In genomic region chr12:100573499-100574261, GRCh38 we compare ENCODE assay signal across 8 cellular contexts. TPM values are rescaled to one million over a fixed set of nuclear protein-coding genes. Genes with fewer than 3 reads are reported as not detected.
DNase-seq lines count a peak whose midpoint lies in the region; ATAC-seq and TF ChIP-seq lines count a peak whose summit lies in the region.

GAS2L3 (plus strand) TSS chr12:100573684; CDS start chr12:100594905, 21,221 bp downstream.

- H3K4me3 ChIP-seq in iPS-15b (ENCODE audit: low read depth, low read length), result peak within 1 kb of the TSS; percentile 82
- peak within 1 kb of the TSS; percentile 41 to 76 (median 64) for H3K4me3 ChIP-seq in sigmoid colon

- intact Hi-C loops in sigmoid colon (cut with DNase I), result loop anchor here (2.0 to 5.0 kb wide), 2 partner anchors 307 to 431 kb away; partner anchors contain the start of genes BLTP3B, DEPDC4 and SCYL2

- no peaks in the 10 kb centered on the region for H3K36me3 ChIP-seq in iPS-15b (ENCODE audit: control insufficient read depth, insufficient read depth, low read length)
- H3K36me3 ChIP-seq in sigmoid colon, result no peaks in the 10 kb centered on the region

- peak; percentile 78 for ATAC-seq in GM18499 (IDR thresholded peaks at IDR 0.05; ENCODE audit: insufficient read depth, unreplicated experiment)
- peak; percentile 98 for ATAC-seq in HG02763 (IDR thresholded peaks at IDR 0.05; ENCODE audit: unreplicated experiment)

- TF ChIP-seq CTCF in sigmoid colon (IDR thresholded peaks at IDR 0.05), result no peak

- H3K27me3 ChIP-seq in iPS-15b (ENCODE audit: control insufficient read depth, insufficient read depth, low read length) (peaks cover 30% of the 10 kb centered on the region), sigmoid colon (no peaks in the 10 kb centered on the region)

- TF ChIP-seq POLR2A in sigmoid colon (IDR thresholded peaks at IDR 0.05), result peak; percentile 32 to 53

- H3K9ac ChIP-seq in iPS-15b (ENCODE audit: low read depth, low read length), result peak within 1 kb of the TSS; percentile 41

- peak within 1 kb of the TSS; percentile 50 to 80 (median 72) for H3K27ac ChIP-seq in sigmoid colon

- 0 to 1% methylated on average over 63 of the region's 63 CpGs for WGBS in sigmoid colon, 2 donors

- H3K9me3 ChIP-seq in iPS-15b (ENCODE audit: control insufficient read depth, insufficient read depth, low read length) (no peaks in the 10 kb centered on the region), sigmoid colon (no peaks in the 10 kb centered on the region)

- DNase-seq in NCI-H1436 treated with DMSO at 0.1 percent for 48 hours (lab: John Stamatoyannopoulos, UW) (peak; percentile 59), T-helper 9 cell (peak; percentile 6), T47D (ENCODE audit: low read depth in 1 of 2, low spot score in 1 of 2) (peak; percentile 86 to 96), sigmoid colon (peak; percentile 92), AML-193 (lab: John Stamatoyannopoulos, UW) (no peak)

- H3K4me1 ChIP-seq in iPS-15b (ENCODE audit: control insufficient read depth, insufficient read depth, low read length) (no peaks in the 10 kb centered on the region), sigmoid colon (peaks cover 0 to 20% (median 15%) of the 10 kb centered on the region in 4 donors)

- no peak for TF ChIP-seq EP300 in sigmoid colon (IDR thresholded peaks at IDR 0.05)

- in situ Hi-C loops in T47D (cut with HindIII; ENCODE audit: low pct_unique_long_range_greater_than_20kb, low sequenced_read_pairs), result no loop called here

RNA-seq across cellular contexts. Expression of gene GAS2L3, which starts in this region (rescaled TPM):
- total RNA-seq in sigmoid colon, result 1 to 10 TPM; 1.6 to 6.1 (median 3.6) TPM
- 1 to 10 TPM; 3.6 to 5.5 (median 5.4) TPM for polyA plus RNA-seq in sigmoid colon

Comparison
In these comparisons a context has a peak if more than half of its experiments do, and no peak if none do; other contexts are left out.
1. DNase-seq: peak in NCI-H1436 treated with DMSO at 0.1 percent for 48 hours (single experiment), T-helper 9 cell (single experiment), T47D (2 of 2) and sigmoid colon (single experiment); none in AML-193 (0 of 2).